28 cellular contexts compared by ENCODE assay signal in genomic region chr16:5030251-5030870, GRCh38. TPM values are rescaled to one million over a fixed set of nuclear protein-coding genes. Genes with fewer than 3 reads are reported as not detected.
"Had no signal": no experiment of that assay in that cellular context is flagged by ENCODE, and none has a peak within 500 bp of the region (broad histone marks: within the 10 kb centered on the region; RNA-seq: fewer than 3 reads in every experiment).

No MANE protein-coding gene starts in this region.

- H3K4me3 ChIP-seq: K562, SJSA1 had no signal

- DNase-seq: activated B cell treated with CpG ODN at 0.5 μM for 24 hours; activated CD4-positive, alpha-beta memory T cell treated with anti-CD3 and anti-CD28 coated beads for 36 hours; activated CD4-positive, alpha-beta T cell treated with anti-CD3 and anti-CD28 coated beads for 1 hour; activated CD4-positive, alpha-beta T cell treated with anti-CD3 and anti-CD28 coated beads, Interleukin-2, amount 10 ng/mL, durations not matched to agents 7 days and 5 days; activated CD8-positive, alpha-beta memory T cell treated with anti-CD3 and anti-CD28 coated beads for 24 hours; activated effector memory CD4-positive, alpha-beta T cell treated with anti-CD3 and anti-CD28 coated beads, Interleukin-2, amount 50 U/mL, for 16 hours; activated naive CD4-positive, alpha-beta T cell treated with Interleukin-2 at 50 U/mL for 16 hours; activated naive CD8-positive, alpha-beta T cell treated with anti-CD3 and anti-CD28 coated beads, Interleukin-2, amount 50 U/mL, for 24 hours; activated T-cell treated with anti-CD3 and anti-CD28 coated beads, Interleukin-2, amount 50 U/mL, for 4 hours; amniotic stem cell; brain microvascular endothelial cell; Karpas-422; MM.1S; NCI-H1105 treated with DMSO at 0.1 percent for 48 hours; NCI-H1436 treated with DMSO at 0.1 percent for 48 hours; NCI-H187; NCI-H2081; NCI-H510A treated with DMSO at 0.1 percent for 48 hours; NCI-H69; NK-92 treated with Interleukin-12 subunit alpha and Interleukin-12 subunit beta, amount 100 ng/mL, for 24 hours; SHP77; SW 1271; T-helper 9 cell had no signal

- H3K36me3 Mint-ChIP-seq: activated naive CD4-positive, alpha-beta T cell treated with anti-CD3 and anti-CD28 coated beads, Interleukin-2, amount 50 U/mL, for 72 hours had no signal

- H3K4me3 Mint-ChIP-seq: activated B cell treated with CpG ODN at 0.5 μM for 24 hours; activated CD4-positive, alpha-beta memory T cell treated with anti-CD3 and anti-CD28 coated beads for 36 hours; activated CD4-positive, alpha-beta T cell treated with anti-CD3 and anti-CD28 coated beads, Interleukin-2, amount 10 ng/mL, durations not matched to agents 7 days and 5 days; activated naive CD8-positive, alpha-beta T cell treated with anti-CD3 and anti-CD28 coated beads, Interleukin-2, amount 50 U/mL, for 24 hours; activated T-cell treated with anti-CD3 and anti-CD28 coated beads, Interleukin-2, amount 50 U/mL, for 4 hours; T-helper 1 cell treated with Interleukin-12 subunit alpha and Interleukin-12 subunit beta and Interleukin-4 antibody, amounts not matched to agents 30 μg/mL and 1 μg/mL, for 36 hours had no signal

- H3K27me3 ChIP-seq: brain microvascular endothelial cell, SJSA1 had no signal

- H3K9me3 ChIP-seq: SJSA1 had no signal

- H3K36me3 ChIP-seq: brain microvascular endothelial cell, SJSA1 had no signal

- ATAC-seq: activated naive CD4-positive, alpha-beta T cell treated with anti-CD3 and anti-CD28 coated beads, Interleukin-2, amount 50 U/mL, for 72 hours; activated naive CD8-positive, alpha-beta T cell treated with anti-CD3 and anti-CD28 coated beads, Interleukin-2, amount 50 U/mL, for 24 hours; activated T-cell treated with anti-CD3 and anti-CD28 coated beads, Interleukin-2, amount 50 U/mL, for 4 hours; K562; SK-N-SH treated with all-trans-retinoic acid at 6 μM for 48 hours had no signal

- H3K27ac ChIP-seq: brain microvascular endothelial cell, SJSA1 had no signal

- H3K27me3 Mint-ChIP-seq: activated B cell treated with CpG ODN at 0.5 μM for 24 hours; activated CD4-positive, alpha-beta memory T cell treated with anti-CD3 and anti-CD28 coated beads for 36 hours; activated CD4-positive, alpha-beta T cell treated with anti-CD3 and anti-CD28 coated beads, Interleukin-2, amount 10 ng/mL, durations not matched to agents 7 days and 5 days; activated naive CD8-positive, alpha-beta T cell treated with anti-CD3 and anti-CD28 coated beads, Interleukin-2, amount 50 U/mL, for 24 hours had no signal

- H3K9me3 Mint-ChIP-seq: activated B cell treated with CpG ODN at 0.5 μM for 24 hours; activated CD4-positive, alpha-beta memory T cell treated with anti-CD3 and anti-CD28 coated beads for 36 hours; activated CD4-positive, alpha-beta T cell treated with anti-CD3 and anti-CD28 coated beads, Interleukin-2, amount 10 ng/mL, durations not matched to agents 7 days and 5 days; activated naive CD4-positive, alpha-beta T cell treated with anti-CD3 and anti-CD28 coated beads, Interleukin-2, amount 50 U/mL, for 72 hours; activated naive CD8-positive, alpha-beta T cell treated with anti-CD3 and anti-CD28 coated beads, Interleukin-2, amount 50 U/mL, for 24 hours; activated T-cell treated with anti-CD3 and anti-CD28 coated beads, Interleukin-2, amount 50 U/mL, for 4 hours; T-helper 1 cell treated with Interleukin-12 subunit alpha and Interleukin-12 subunit beta and Interleukin-4 antibody, amounts not matched to agents 30 μg/mL and 1 μg/mL, for 36 hours had no signal

- H3K27ac Mint-ChIP-seq: activated B cell treated with CpG ODN at 0.5 μM for 24 hours; activated CD4-positive, alpha-beta memory T cell treated with anti-CD3 and anti-CD28 coated beads for 36 hours; activated CD4-positive, alpha-beta T cell treated with anti-CD3 and anti-CD28 coated beads, Interleukin-2, amount 10 ng/mL, durations not matched to agents 7 days and 5 days; activated naive CD8-positive, alpha-beta T cell treated with anti-CD3 and anti-CD28 coated beads, Interleukin-2, amount 50 U/mL, for 24 hours; T-helper 1 cell treated with Interleukin-12 subunit alpha and Interleukin-12 subunit beta and Interleukin-4 antibody, amounts not matched to agents 30 μg/mL and 1 μg/mL, for 36 hours had no signal

RNA-seq across cellular contexts. Expression of gene C16orf89, which starts 35.4 kb away (rescaled TPM):
- total RNA-seq: activated B cell treated with CpG ODN at 0.5 μM for 24 hours; activated CD4-positive, alpha-beta memory T cell treated with anti-CD3 and anti-CD28 coated beads for 36 hours; activated CD4-positive, alpha-beta T cell treated with anti-CD3 and anti-CD28 coated beads, Interleukin-2, amount 10 ng/mL, durations not matched to agents 7 days and 5 days; activated naive CD4-positive, alpha-beta T cell treated with anti-CD3 and anti-CD28 coated beads, Interleukin-2, amount 50 U/mL, for 72 hours; activated T-cell treated with anti-CD3 and anti-CD28 coated beads, Interleukin-2, amount 50 U/mL, for 4 hours; K562; SJSA1 had no signal
- polyA plus RNA-seq: K562 had no signal
